ENCODE assay signal across 8 cellular contexts in the genomic region with DNA sequence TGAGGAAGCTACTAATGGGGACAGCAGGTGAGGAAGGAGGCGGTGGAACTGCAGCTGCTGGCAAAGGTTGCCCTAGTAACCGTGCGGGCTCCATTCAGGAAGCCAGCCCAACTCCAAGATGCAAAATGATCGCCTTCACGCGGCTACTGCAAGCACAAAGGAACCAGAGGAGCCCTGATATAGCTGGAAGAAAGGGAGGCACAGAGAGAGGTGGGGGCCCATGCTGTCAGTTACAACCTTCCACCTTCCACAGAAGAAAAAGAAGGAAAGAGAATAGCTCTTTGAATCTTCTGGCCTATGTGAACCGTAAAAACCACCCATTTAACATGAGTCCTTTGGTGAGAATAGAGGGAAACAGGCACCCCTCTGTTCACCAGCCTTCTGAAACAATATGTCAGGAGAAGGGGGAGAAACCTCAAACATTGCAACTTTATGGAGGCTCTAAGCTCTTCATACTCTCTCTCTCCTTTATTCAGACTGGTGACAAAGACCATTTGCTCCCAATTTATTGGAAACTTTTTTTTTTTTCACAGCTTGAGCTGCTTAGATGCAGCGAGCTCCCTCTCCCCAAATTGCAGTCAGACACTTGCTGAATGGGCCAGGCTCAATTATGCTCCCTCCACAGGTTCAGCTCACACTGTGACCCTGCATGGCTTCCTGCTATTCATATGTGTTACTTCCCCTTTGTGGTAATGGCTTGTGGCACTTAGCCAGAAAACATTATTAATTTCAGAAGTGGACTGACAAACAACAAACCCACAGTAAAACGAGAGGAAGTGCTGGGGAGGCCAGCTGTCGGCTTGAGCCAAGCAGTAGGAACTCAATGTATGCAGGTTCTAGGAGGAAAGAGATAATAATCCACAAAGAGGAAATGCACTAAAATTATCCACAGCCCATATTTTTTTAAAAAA. TPM values are rescaled to one million over a fixed set of nuclear protein-coding genes. Genes with fewer than 3 reads are reported as not detected.
A peak's percentile ranks its signal among the peaks of the same experiment; 100 is the strongest.
DNase-seq lines count a peak whose midpoint lies in the region; ATAC-seq, FAIRE-seq and TF ChIP-seq lines count a peak whose summit lies in the region.

No MANE protein-coding gene starts in this region.

- peaks cover 4% of the 10 kb centered on the region for H3K36me3 Mint-ChIP-seq in astrocyte (ENCODE audit: low read depth, unreplicated experiment)

- H2AFZ ChIP-seq in astrocyte (ENCODE audit: low read depth, low read length), result no peak overlapping the region

- H3K27me3 ChIP-seq in astrocyte (ENCODE audit: insufficient read depth, low read length) (no peaks in the 10 kb centered on the region), iPS-20b (ENCODE audit: insufficient read depth, low read length) (peaks cover 54% of the 10 kb centered on the region), spleen (replicated peaks in 1 of 7) (no peaks in the 10 kb centered on the region)

- no peaks in the 10 kb centered on the region for H3K27me3 Mint-ChIP-seq in astrocyte (ENCODE audit: low read depth, unreplicated experiment)

- H3K4me3 ChIP-seq in astrocyte (ENCODE audit: insufficient read depth, low read depth, low read length), result no peak overlapping the region
- peak overlapping the region; percentile 79; the same call in 1 of the 2 replicates for H3K4me3 ChIP-seq in iPS-20b (ENCODE audit: low read length)
- peak overlapping the region in 7 of 8 donors; percentile 0 to 85 (median 79) for H3K4me3 ChIP-seq in spleen

- peak; percentile 99 for ATAC-seq in GM21528 (IDR thresholded peaks at IDR 0.05; ENCODE audit: low FRiP score, unreplicated experiment)

- peak overlapping the region; percentile 64 for H3K4me2 ChIP-seq in astrocyte (ENCODE audit: low read length)

- TF ChIP-seq CTCF in astrocyte (IDR thresholded peaks at IDR 0.05; ENCODE audit: insufficient read depth, low read depth, low read length) (no peak), spleen (IDR thresholded peaks at IDR 0.05 in 8 of 11, conservative IDR thresholded peaks at IDR 0.05 in 3 of 11) (peak in 5 of 11 experiments; percentile 3 to 20 (median 19))

- H3K4me3 Mint-ChIP-seq in astrocyte (ENCODE audit: unreplicated experiment), result peak overlapping the region; percentile 76

- peaks cover 31% of the 10 kb centered on the region for H3K4me1 ChIP-seq in astrocyte (ENCODE audit: insufficient read depth, low read length)
- peaks cover 39% of the 10 kb centered on the region for H3K4me1 ChIP-seq in iPS-20b (ENCODE audit: insufficient read depth, low read length)
- H3K4me1 ChIP-seq in spleen, result peaks cover 48 to 78% (median 67%) of the 10 kb centered on the region in 6 donors

- H3K27ac ChIP-seq in astrocyte (ENCODE audit: low read depth, low read length) (no peak overlapping the region), iPS-20b (ENCODE audit: low read length) (peak overlapping the region; percentile 14), spleen (peak overlapping the region; percentile 59 to 100 (median 98))

- H3K27ac Mint-ChIP-seq in astrocyte (ENCODE audit: unreplicated experiment), result peak overlapping the region; percentile 70

- H3K4me1 Mint-ChIP-seq in astrocyte (ENCODE audit: low read depth, unreplicated experiment), result peaks cover 41% of the 10 kb centered on the region

- H3K9me3 Mint-ChIP-seq in astrocyte (ENCODE audit: unreplicated experiment), result no peaks in the 10 kb centered on the region

- H3K9ac ChIP-seq in astrocyte (ENCODE audit: low read length) (no peak overlapping the region), iPS-20b (ENCODE audit: low read depth, low read length) (peak overlapping the region; percentile 49; the same call in 1 of the 2 replicates)

- H3K79me2 ChIP-seq in astrocyte (ENCODE audit: insufficient read depth, low read length), result peaks cover 39% of the 10 kb centered on the region

- intact Hi-C loops in spleen (cut with DNase I; ENCODE audit: low total_unique reads), result loop anchor here (5.0 kb wide), 1 partner anchor 119 kb away; no protein-coding TSS in a partner anchor

- WGBS in spleen, 5 donors, result 10 to 19% (median 18%) methylated on average over 10 of the region's 10 CpGs

- H3K9me3 ChIP-seq in astrocyte (ENCODE audit: insufficient read depth, low read depth, low read length) (no peaks in the 10 kb centered on the region), iPS-20b (ENCODE audit: insufficient read depth, low read depth, low read length) (no peaks in the 10 kb centered on the region), spleen (no peaks in the 10 kb centered on the region)

- DNase-seq in GF-D8 (lab: John Stamatoyannopoulos, UW) (peak; percentile 98), HT-29 (ENCODE audit: low spot score) (peak; percentile 93), NOMO-1 treated with DMSO at 0.1 percent for 48 hours (lab: John Stamatoyannopoulos, UW; ENCODE audit: unreplicated experiment) (peak; percentile 98), astrocyte (ENCODE audit: low read depth) (peak; percentile 62), spleen (peak; percentile 88), HuH-7.5 (ENCODE audit: low spot score) (no peak)

- FAIRE-seq in astrocyte (lab: Jason Lieb, UNC), result no peak

- H3K36me3 ChIP-seq in astrocyte (ENCODE audit: insufficient read depth, low read length), result peaks cover 25% of the 10 kb centered on the region
- H3K36me3 ChIP-seq in iPS-20b (ENCODE audit: insufficient read depth, low read depth, low read length), result peaks cover 40% of the 10 kb centered on the region
- peaks cover 0 to 37% (median 20%) of the 10 kb centered on the region in 6 donors for H3K36me3 ChIP-seq in spleen

- peaks cover 48% of the 10 kb centered on the region for H4K20me1 ChIP-seq in astrocyte (ENCODE audit: insufficient read depth, low read length)

- TF ChIP-seq POLR2A in spleen (IDR thresholded peaks at IDR 0.05), result no peak

RNA-seq across cellular contexts. Expression of a gene that starts 6.2 kb away (rescaled TPM):
- total RNA-seq in HT-29 (2014; rRNA removed; shearing (Covaris generic)), result 112 and 135 TPM in 2 replicates
- total RNA-seq in astrocyte (47.8 and 63.0 TPM in 2 replicates), spleen (100 to 1,000 TPM; 104 to 193 (median 143) TPM)
- 10 to 100 TPM; 34.7 to 43.0 (median 35.1) TPM for polyA plus RNA-seq in spleen
